ENCODE assay signal across 7 cellular contexts in the genomic region with DNA sequence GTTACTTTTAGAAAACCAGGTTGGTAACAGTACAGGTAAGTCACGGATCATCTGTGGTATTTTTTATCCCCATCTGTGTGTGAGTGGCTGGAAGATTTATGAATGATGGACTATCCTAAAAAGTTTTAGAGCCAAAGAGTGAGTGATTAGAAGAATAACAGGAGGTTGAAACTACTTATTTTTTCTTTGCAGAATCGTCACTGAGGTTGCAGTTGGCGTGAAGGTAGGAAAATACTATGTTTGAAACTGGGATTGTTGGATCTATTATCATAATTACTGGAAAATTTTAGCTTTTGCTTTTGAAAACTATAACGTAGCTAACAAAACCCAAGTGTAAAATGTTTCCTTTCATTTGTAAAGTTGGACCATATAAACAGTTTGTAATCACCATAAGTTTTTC. TPM values are rescaled to one million over a fixed set of nuclear protein-coding genes. Genes with fewer than 3 reads are reported as not detected.
DNase-seq lines count a peak whose midpoint lies in the region; ATAC-seq and TF ChIP-seq lines count a peak whose summit lies in the region.

No MANE protein-coding gene starts in this region.

- peaks cover 63% of the 10 kb centered on the region for H3K79me2 ChIP-seq in smooth muscle cell (ENCODE audit: low read depth)

- TF ChIP-seq CTCF in HFFc6 (IDR thresholded peaks at IDR 0.05), result no peak
- TF ChIP-seq CTCF in WERI-Rb-1 (IDR thresholded peaks at IDR 0.05; ENCODE audit: low read depth, low read length), result no peak
- no peak for TF ChIP-seq CTCF in gastroesophageal sphincter (IDR thresholded peaks at IDR 0.05)
- TF ChIP-seq CTCF in smooth muscle cell (IDR thresholded peaks at IDR 0.05; ENCODE audit: borderline replicate concordance, insufficient read depth, poor library complexity, severe bottlenecking), result no peak

- no peaks in the 10 kb centered on the region for H3K9me3 Mint-ChIP-seq in HFFc6

- peaks cover 2% of the 10 kb centered on the region; the same call in 1 of the 2 replicates for H3K27me3 Mint-ChIP-seq in HFFc6 (ENCODE audit: insufficient read depth)

- no peak for TF ChIP-seq POLR2A in gastroesophageal sphincter (IDR thresholded peaks at IDR 0.05)

- 23 to 33% methylated on average over 3 to 4 of the region's 4 CpGs for WGBS in gastroesophageal sphincter (ENCODE audit: low coverage in 1 of 2), 2 donors
- 73% methylated on average over 4 of the region's 4 CpGs for WGBS in smooth muscle cell (ENCODE audit: low lambda C conversion rate)

- peak overlapping the region; percentile 92 for H3K27ac Mint-ChIP-seq in HFFc6

- H3K4me3 Mint-ChIP-seq in HFFc6, result peak overlapping the region; percentile 94

- H4K20me1 ChIP-seq in smooth muscle cell (ENCODE audit: low read depth), result peaks cover 41% of the 10 kb centered on the region

- H3K36me3 ChIP-seq in WERI-Rb-1 (peaks cover 56% of the 10 kb centered on the region), gastroesophageal sphincter (peaks cover 0 to 12% of the 10 kb centered on the region in 2 donors), smooth muscle cell (ENCODE audit: low read depth) (no peaks in the 10 kb centered on the region)

- ATAC-seq in gastroesophageal sphincter, result no peak
- ATAC-seq in HG03521 (IDR thresholded peaks at IDR 0.05; ENCODE audit: unreplicated experiment), result no peak
- ATAC-seq in HG03442 (IDR thresholded peaks at IDR 0.05; ENCODE audit: unreplicated experiment), result no peak

- peaks cover 41% of the 10 kb centered on the region for H3K4me1 Mint-ChIP-seq in HFFc6 (ENCODE audit: low read depth)

- H3K4me3 ChIP-seq in WERI-Rb-1 (ENCODE audit: low read depth, low read length), result peak overlapping the region; percentile 97
- H3K4me3 ChIP-seq in gastroesophageal sphincter, result peak overlapping the region; percentile 88 to 95
- peak overlapping the region; percentile 95 for H3K4me3 ChIP-seq in smooth muscle cell

- H3K4me1 ChIP-seq in gastroesophageal sphincter (peaks cover 0 to 47% (median 4%) of the 10 kb centered on the region in 3 donors), smooth muscle cell (ENCODE audit: low read depth) (peaks cover 12% of the 10 kb centered on the region)

- peak overlapping the region; percentile 92 for H3K4me2 ChIP-seq in smooth muscle cell

- peak overlapping the region; percentile 96 for H3K9ac ChIP-seq in smooth muscle cell (ENCODE audit: low read depth)

- H3K9me3 ChIP-seq in WERI-Rb-1 (ENCODE audit: severe bottlenecking), result no peaks in the 10 kb centered on the region
- H3K9me3 ChIP-seq in gastroesophageal sphincter, result no peaks in the 10 kb centered on the region
- no peaks in the 10 kb centered on the region for H3K9me3 ChIP-seq in smooth muscle cell (replicated peaks; ENCODE audit: low read depth)

- H3F3A ChIP-seq in smooth muscle cell (ENCODE audit: low read depth), result no peaks in the 10 kb centered on the region

- TF ChIP-seq EP300 in gastroesophageal sphincter (IDR thresholded peaks at IDR 0.05), result no peak

- no peaks in the 10 kb centered on the region for H3K27me3 ChIP-seq in WERI-Rb-1 (ENCODE audit: insufficient read depth, low read depth, severe bottlenecking)
- no peaks in the 10 kb centered on the region for H3K27me3 ChIP-seq in gastroesophageal sphincter
- no peaks in the 10 kb centered on the region for H3K27me3 ChIP-seq in smooth muscle cell (ENCODE audit: low read depth)

- DNase-seq in HFFc6 (no peak), WERI-Rb-1 (no peak), smooth muscle cell (lab: John Stamatoyannopoulos, UW; ENCODE audit: unreplicated experiment) (no peak), DMS114 treated with DMSO at 0.1 percent for 48 hours (lab: John Stamatoyannopoulos, UW; ENCODE audit: unreplicated experiment) (no peak)

- H3K36me3 Mint-ChIP-seq in HFFc6 (ENCODE audit: low read depth), result peaks cover 26% of the 10 kb centered on the region

- no peak overlapping the region for H2AFZ ChIP-seq in smooth muscle cell (ENCODE audit: low read depth)

- H3K27ac ChIP-seq in WERI-Rb-1 (no peak overlapping the region; the same call in 1 of the 2 replicates), gastroesophageal sphincter (peak overlapping the region in 3 of 4 donors; percentile 95 to 97 (median 96)), smooth muscle cell (ENCODE audit: low read depth) (peak overlapping the region; percentile 89)

RNA-seq across cellular contexts. Expression of gene PTBP2, which starts 1.8 kb away (rescaled TPM):
- total RNA-seq in HFFc6 (2021; fragmentation: NEBNext Ultra II Directional; extraction: Animal tissue kit (Norgen Biotek cat#: 25700)), result 1 to 10 TPM; 6.5 to 9.6 (median 8.0) TPM
- total RNA-seq in gastroesophageal sphincter, result 100 to 1,000 TPM; 117 to 161 (median 121) TPM
- 69.7 and 78.2 TPM in 2 replicates for total RNA-seq in smooth muscle cell
- 3.3 and 4.6 TPM in 2 replicates for polyA plus RNA-seq in smooth muscle cell
